ENCODE assay signal across 11 cellular contexts in the genomic region with DNA sequence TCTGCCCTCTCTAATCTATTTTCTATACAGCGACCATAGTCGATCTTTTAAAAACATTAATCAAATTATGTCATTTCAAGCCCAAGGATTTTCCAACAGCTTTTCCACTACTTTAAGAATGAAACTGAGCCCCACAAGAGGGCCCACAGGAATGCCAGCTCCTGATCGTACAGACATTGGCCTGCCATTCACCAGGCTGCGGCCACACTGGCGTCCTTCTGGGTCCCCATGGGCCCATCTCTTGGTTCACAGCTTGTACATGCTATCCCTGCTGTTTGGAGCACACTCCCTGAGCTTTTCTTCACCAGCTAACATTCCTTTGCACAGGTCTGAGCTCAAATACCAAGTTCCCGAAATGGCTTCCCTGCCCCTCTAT.
"Had no signal": no experiment of that assay in that cellular context is flagged by ENCODE, and none has a peak within 500 bp of the region (broad histone marks: within the 10 kb centered on the region; RNA-seq: fewer than 3 reads in every experiment).

No MANE protein-coding gene starts in this region.

- H3K27me3 ChIP-seq: body of pancreas, ovary, stomach had no signal

- H3K4me1 ChIP-seq: body of pancreas, stomach had no signal

- H3K36me3 ChIP-seq: ovary, stomach had no signal

- ATAC-seq: activated CD4-positive, CD25-positive, alpha-beta regulatory T cell treated with anti-CD3 and anti-CD28 coated beads, Interleukin-2, amount 50 U/mL, for 24 hours; body of pancreas; esophagus mucosa had no signal

- H3K27ac ChIP-seq: body of pancreas, ovary, stomach had no signal

- H3K4me3 ChIP-seq: body of pancreas, ovary, stomach, thoracic aorta had no signal

- DNase-seq: activated naive CD4-positive, alpha-beta T cell treated with anti-CD3 and anti-CD28 coated beads, Interleukin-2, amount 50 U/mL, for 16 hours; body of pancreas; endodermal cell; head of caudate nucleus; nephron progenitor cell; ovary; stimulated activated CD4-positive, alpha-beta T cell treated with anti-CD3 and anti-CD28 coated beads, Interleukin-15, amount 100 ng/mL, for 24 hours; stomach had no signal

- H3K9me3 ChIP-seq: body of pancreas, ovary, stomach, thoracic aorta had no signal
